15 cellular contexts compared by ENCODE assay signal in the genomic region with DNA sequence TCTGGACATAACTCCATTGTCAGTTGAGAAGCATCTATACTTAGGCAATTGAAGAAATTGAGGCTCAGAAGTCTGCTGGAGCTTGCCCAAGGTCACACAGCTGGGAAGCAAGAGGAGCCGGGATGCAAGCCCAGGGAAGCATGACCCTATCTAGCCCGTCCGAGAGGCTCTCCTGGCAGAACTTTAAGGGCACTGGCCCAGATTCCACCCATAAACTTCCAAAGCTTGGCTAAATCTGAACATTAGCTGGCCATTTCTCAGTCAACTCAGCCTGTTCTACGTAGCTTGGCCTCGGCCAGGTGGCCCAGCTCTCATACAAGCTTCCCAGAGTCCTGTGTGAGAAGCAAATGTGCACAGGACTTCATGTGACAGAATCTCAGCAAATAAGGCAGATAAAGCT.
DNase-seq lines count a peak whose midpoint lies in the region; ATAC-seq and TF ChIP-seq lines count a peak whose summit lies in the region.
"Had no signal": no experiment of that assay in that cellular context is flagged by ENCODE, and none has a peak within 500 bp of the region (broad histone marks: within the 10 kb centered on the region; RNA-seq: fewer than 3 reads in every experiment).

No MANE protein-coding gene starts in this region.

- H3K36me3 Mint-ChIP-seq in activated T-helper 1 cell treated with anti-CD3 and anti-CD28 coated beads, Interleukin-12 subunit alpha, Interleukin-12 subunit beta, Interleukin-2, Interleukin-4 antibody, amounts not matched to agents 30 ng/mL and 10 ng/mL and 1 ng/mL, durations not matched to agents 14 hours and 24 hours and 36 hours (ENCODE audit: low read depth): peaks cover 53% of the 10 kb centered on the region

- H3K4me1 ChIP-seq in gastroesophageal sphincter (peaks cover 27 to 84% (median 34%) of the 10 kb centered on the region in 3 donors), mucosa of descending colon (ENCODE audit: low read depth) (peaks cover 12% of the 10 kb centered on the region), testis (peaks cover 22% of the 10 kb centered on the region)

- H3K4me3 ChIP-seq in gastroesophageal sphincter: no peak overlapping the region
- H3K4me3 ChIP-seq in mucosa of descending colon: no peak overlapping the region
- no peak overlapping the region for H3K4me3 ChIP-seq in testis

- peaks cover 38% of the 10 kb centered on the region for H3K9me3 Mint-ChIP-seq in activated T-helper 1 cell treated with anti-CD3 and anti-CD28 coated beads, Interleukin-12 subunit alpha, Interleukin-12 subunit beta, Interleukin-2, Interleukin-4 antibody, amounts not matched to agents 30 ng/mL and 10 ng/mL and 1 ng/mL, durations not matched to agents 14 hours and 24 hours and 36 hours

- intact Hi-C loops in activated T-helper 1 cell treated with anti-CD3 and anti-CD28 coated beads, Interleukin-12 subunit alpha, Interleukin-12 subunit beta, Interleukin-2, Interleukin-4 antibody, amounts not matched to agents 30 ng/mL and 10 ng/mL and 1 ng/mL, durations not matched to agents 14 hours and 24 hours and 36 hours (cut with micrococcal nuclease): no loop called here
- intact Hi-C loops in mucosa of descending colon (cut with DNase I, micrococcal nuclease): loop anchor here in 1 of 2 donors (10.0 kb wide), 1 partner anchor 50 kb away; no protein-coding TSS in a partner anchor
- intact Hi-C loops in testis (cut with DNase I; ENCODE audit: low total_unique reads): no loop called here

- no peak for DNase-seq in activated T-helper 1 cell treated with anti-CD3 and anti-CD28 coated beads, Interleukin-12 subunit alpha, Interleukin-12 subunit beta, Interleukin-2, Interleukin-4 antibody, amounts not matched to agents 30 ng/mL and 10 ng/mL and 1 ng/mL, durations not matched to agents 14 hours and 24 hours and 36 hours (ENCODE audit: low spot score)
- DNase-seq in mucosa of descending colon: no peak
- DNase-seq in testis: peak; percentile 84
- no peak for DNase-seq in NCI-H524 treated with DMSO at 0.1 percent for 48 hours (lab: John Stamatoyannopoulos, UW)
- no peak for DNase-seq in islet precursor cell
- no peak for DNase-seq in OCI-M2 (lab: John Stamatoyannopoulos, UW; ENCODE audit: unreplicated experiment)
- DNase-seq: activated CD4-positive, alpha-beta T cell treated with anti-CD3 and anti-CD28 coated beads, Interleukin-2, amount 50 U/mL, for 1 hour; activated T-cell treated with anti-CD3 and anti-CD28 coated beads, Interleukin-2, amount 50 U/mL, for 4 hours; Kasumi-1; midbrain; NCI-H187; NCI-H510A treated with DMSO at 0.1 percent for 48 hours; trophoblast cell had no signal

- ATAC-seq in gastroesophageal sphincter: peak; percentile 57
- peak; percentile 20 for ATAC-seq in mucosa of descending colon
- no peak for ATAC-seq in HG03378 (IDR thresholded peaks at IDR 0.05; ENCODE audit: unreplicated experiment)
- ATAC-seq: activated T-cell treated with anti-CD3 and anti-CD28 coated beads, Interleukin-2, amount 50 U/mL, for 4 hours had no signal

- no peaks in the 10 kb centered on the region for H3K27me3 Mint-ChIP-seq in activated T-helper 1 cell treated with anti-CD3 and anti-CD28 coated beads, Interleukin-12 subunit alpha, Interleukin-12 subunit beta, Interleukin-2, Interleukin-4 antibody, amounts not matched to agents 30 ng/mL and 10 ng/mL and 1 ng/mL, durations not matched to agents 14 hours and 24 hours and 36 hours (ENCODE audit: insufficient read depth)

- TF ChIP-seq POLR2A in gastroesophageal sphincter (IDR thresholded peaks at IDR 0.05) (no peak), testis (IDR thresholded peaks at IDR 0.05) (no peak)

- H3K9me3 ChIP-seq in gastroesophageal sphincter: no peaks in the 10 kb centered on the region
- peaks cover 12% of the 10 kb centered on the region for H3K9me3 ChIP-seq in mucosa of descending colon
- no peaks in the 10 kb centered on the region for H3K9me3 ChIP-seq in testis

- H3K4me3 Mint-ChIP-seq in activated T-helper 1 cell treated with anti-CD3 and anti-CD28 coated beads, Interleukin-12 subunit alpha, Interleukin-12 subunit beta, Interleukin-2, Interleukin-4 antibody, amounts not matched to agents 30 ng/mL and 10 ng/mL and 1 ng/mL, durations not matched to agents 14 hours and 24 hours and 36 hours: no peak overlapping the region
- H3K4me3 Mint-ChIP-seq: activated T-cell treated with anti-CD3 and anti-CD28 coated beads, Interleukin-2, amount 50 U/mL, for 4 hours had no signal

- peaks cover 45% of the 10 kb centered on the region for H3K4me1 Mint-ChIP-seq in activated T-helper 1 cell treated with anti-CD3 and anti-CD28 coated beads, Interleukin-12 subunit alpha, Interleukin-12 subunit beta, Interleukin-2, Interleukin-4 antibody, amounts not matched to agents 30 ng/mL and 10 ng/mL and 1 ng/mL, durations not matched to agents 14 hours and 24 hours and 36 hours (ENCODE audit: low read depth)

- TF ChIP-seq EP300 in gastroesophageal sphincter (IDR thresholded peaks at IDR 0.05): no peak

- H3K27ac ChIP-seq in gastroesophageal sphincter: peak overlapping the region; percentile 69 to 80 (median 74)
- peak overlapping the region; percentile 31 to 65 for H3K27ac ChIP-seq in testis

- H3K27me3 ChIP-seq in gastroesophageal sphincter (no peaks in the 10 kb centered on the region), testis (no peaks in the 10 kb centered on the region)

- H3K36me3 ChIP-seq in gastroesophageal sphincter: no peaks in the 10 kb centered on the region
- H3K36me3 ChIP-seq in mucosa of descending colon (ENCODE audit: low read depth): no peaks in the 10 kb centered on the region
- no peaks in the 10 kb centered on the region for H3K36me3 ChIP-seq in testis (ENCODE audit: low read depth, missing control alignments)

- peak overlapping the region; percentile 45 for H3K27ac Mint-ChIP-seq in activated T-helper 1 cell treated with anti-CD3 and anti-CD28 coated beads, Interleukin-12 subunit alpha, Interleukin-12 subunit beta, Interleukin-2, Interleukin-4 antibody, amounts not matched to agents 30 ng/mL and 10 ng/mL and 1 ng/mL, durations not matched to agents 14 hours and 24 hours and 36 hours

- 17 to 46% methylated on average over 3 to 4 of the region's 5 CpGs for WGBS in gastroesophageal sphincter (ENCODE audit: low coverage in 1 of 2), 2 donors
- 23 to 49% methylated on average over 5 of the region's 5 CpGs for WGBS in testis, 2 donors

- TF ChIP-seq CTCF in gastroesophageal sphincter (IDR thresholded peaks at IDR 0.05) (no peak), mucosa of descending colon (IDR thresholded peaks at IDR 0.05) (no peak), testis (IDR thresholded peaks at IDR 0.05) (no peak)
